Comparison of ENCODE assay signal across 9 cellular contexts in genomic region chr13:95480131-95480545, GRCh38.
DNase-seq lines count a peak whose midpoint lies in the region; ATAC-seq and TF ChIP-seq lines count a peak whose summit lies in the region.
"Had no signal": no experiment of that assay in that cellular context is flagged by ENCODE, and none has a peak within 500 bp of the region (broad histone marks: within the 10 kb centered on the region; RNA-seq: fewer than 3 reads in every experiment).

No MANE protein-coding gene starts in this region.

- DNase-seq in GF-D8 (lab: John Stamatoyannopoulos, UW) (peak; percentile 98), prostate gland (ENCODE audit: low spot score) (no peak), RKO (ENCODE audit: low spot score) (no peak), DMS53 (lab: John Stamatoyannopoulos, UW) (no peak), ovary (no peak)

- TF ChIP-seq CTCF in gastroesophageal sphincter (IDR thresholded peaks at IDR 0.05) (no peak), prostate gland (IDR thresholded peaks at IDR 0.05) (no peak), ovary (IDR thresholded peaks at IDR 0.05) (no peak)

- 27 to 77% methylated on average over 3 to 5 of the region's 7 CpGs for WGBS in gastroesophageal sphincter (ENCODE audit: low coverage in 1 of 2), 2 donors
- 70% methylated on average over 7 of the region's 7 CpGs for WGBS in prostate gland
- WGBS in ovary, 3 donors, result 40 to 57% (median 46%) methylated on average over 7 of the region's 7 CpGs

- no peak for TF ChIP-seq EP300 in gastroesophageal sphincter (IDR thresholded peaks at IDR 0.05)
- no peak for TF ChIP-seq EP300 in ovary (IDR thresholded peaks at IDR 0.05)

- H3K27me3 ChIP-seq in gastroesophageal sphincter, result peaks cover 5% of the 10 kb centered on the region
- H3K27me3 ChIP-seq in prostate gland (replicated peaks; ENCODE audit: insufficient read depth), result no peaks in the 10 kb centered on the region
- no peaks in the 10 kb centered on the region for H3K27me3 ChIP-seq in ovary

- H3K4me1 ChIP-seq in gastroesophageal sphincter, result no peaks in the 10 kb centered on the region
- H3K4me1 ChIP-seq in prostate gland (replicated peaks), result no peaks in the 10 kb centered on the region
- H3K4me1 ChIP-seq in ovary (ENCODE audit: insufficient read depth), result no peaks in the 10 kb centered on the region

- intact Hi-C loops in prostate gland (cut with DNase I), result no loop called here
- intact Hi-C loops in ovary (cut with DNase I), result no loop called here

- ATAC-seq in GM19455 (IDR thresholded peaks at IDR 0.05; ENCODE audit: unreplicated experiment) (peak; percentile 45), HG03432 (IDR thresholded peaks at IDR 0.05; ENCODE audit: unreplicated experiment) (peak; percentile 74), gastroesophageal sphincter (peak; percentile 64)

- no peaks in the 10 kb centered on the region for H3K36me3 ChIP-seq in gastroesophageal sphincter
- no peaks in the 10 kb centered on the region for H3K36me3 ChIP-seq in prostate gland
- no peaks in the 10 kb centered on the region for H3K36me3 ChIP-seq in ovary

- H3K9me3 ChIP-seq in gastroesophageal sphincter, result peaks cover 0 to 16% (median 0%) of the 10 kb centered on the region in 3 donors
- H3K9me3 ChIP-seq in prostate gland, result no peaks in the 10 kb centered on the region
- H3K9me3 ChIP-seq in ovary, result no peaks in the 10 kb centered on the region

- H3K4me3 ChIP-seq in gastroesophageal sphincter (no peak overlapping the region), prostate gland (no peak overlapping the region), ovary (no peak overlapping the region)
- H3K4me3 ChIP-seq: dorsolateral prefrontal cortex had no signal

- no peak overlapping the region for H3K27ac ChIP-seq in gastroesophageal sphincter
- H3K27ac ChIP-seq in prostate gland, result no peak overlapping the region
- H3K27ac ChIP-seq in ovary, result no peak overlapping the region
- H3K27ac ChIP-seq: dorsolateral prefrontal cortex had no signal

- no peak for TF ChIP-seq POLR2A in gastroesophageal sphincter (IDR thresholded peaks at IDR 0.05)
- no peak for TF ChIP-seq POLR2A in prostate gland (IDR thresholded peaks at IDR 0.05)
- no peak for TF ChIP-seq POLR2A in ovary (IDR thresholded peaks at IDR 0.05)
